In genomic region chr17:7234100-7235012, GRCh38 we compare ENCODE assay signal across 8 cellular contexts. TPM values are rescaled to one million over a fixed set of nuclear protein-coding genes. Genes with fewer than 3 reads are reported as not detected.
A peak's percentile ranks its signal among the peaks of the same experiment; 100 is the strongest.
DNase-seq lines count a peak whose midpoint lies in the region; ATAC-seq and TF ChIP-seq lines count a peak whose summit lies in the region.

TSS of gene DVL2 (minus strand) at chr17:7234517. CDS start at chr17:7234262, 255 bp downstream.

- no peak for TF ChIP-seq EP300 in esophagus muscularis mucosa (IDR thresholded peaks at IDR 0.05)

- H2AFZ ChIP-seq in KMS-11 (ENCODE audit: low read depth): no peak within 1 kb of the TSS

- H3K27ac ChIP-seq in KMS-11 (no peak within 1 kb of the TSS), esophagus muscularis mucosa (replicated peaks in 1 of 4) (peak within 1 kb of the TSS; percentile 86 to 97 (median 94))

- H3K4me1 ChIP-seq in KMS-11 (ENCODE audit: low read depth, poor library complexity, severe bottlenecking) (no peaks in the 10 kb centered on the region), esophagus muscularis mucosa (peaks cover 24 to 75% (median 64%) of the 10 kb centered on the region in 4 donors)

- WGBS in esophagus muscularis mucosa: under 1% methylated on average over 23 of the region's 74 CpGs

- DNase-seq in DMS 273 treated with DMSO at 0.1 percent for 48 hours (lab: John Stamatoyannopoulos, UW) (peak; percentile 86), RPMI7951 (ENCODE audit: low read depth) (peak; percentile 90), activated T-helper 1 cell treated with Interleukin-2 at 50 U/mL for 16 hours (ENCODE audit: low read depth) (peak; percentile 89), esophagus muscularis mucosa (ENCODE audit: extremely low spot score) (peak; percentile 99), myocyte (ENCODE audit: low read depth) (peak; percentile 96)
- peak; percentile 93 to 94 for DNase-seq in stimulated activated CD8-positive, alpha-beta memory T cell treated with anti-CD3 and anti-CD28 coated beads, Interleukin-7, amount 100 ng/mL, for 4 hours (ENCODE audit: low read depth in 2 of 2)

- no peak for TF ChIP-seq CTCF in KMS-11 (conservative IDR thresholded peaks at IDR 0.05; ENCODE audit: low read depth, low read length)
- no peak for TF ChIP-seq CTCF in esophagus muscularis mucosa (IDR thresholded peaks at IDR 0.05)

- peak; percentile 42 for ATAC-seq in GM21619 (IDR thresholded peaks at IDR 0.05; ENCODE audit: unreplicated experiment)

- H3K36me3 ChIP-seq in KMS-11 (ENCODE audit: insufficient read depth) (no peaks in the 10 kb centered on the region), esophagus muscularis mucosa (peaks cover 14 to 37% (median 32%) of the 10 kb centered on the region in 4 donors)

- H3K9ac ChIP-seq in KMS-11: peak within 1 kb of the TSS; percentile 15; the same call in 1 of the 2 replicates

- H3K4me3 ChIP-seq in KMS-11 (IDR thresholded peaks at IDR 0.05; ENCODE audit: insufficient read depth, low read depth, low read length) (no peak within 1 kb of the TSS), esophagus muscularis mucosa (peak within 1 kb of the TSS; percentile 74 to 97 (median 96))

- TF ChIP-seq POLR2A in esophagus muscularis mucosa (IDR thresholded peaks at IDR 0.05; ENCODE audit: low read depth): peak; percentile 45

- intact Hi-C loops in esophagus muscularis mucosa (cut with DNase I): no loop called here

- no peaks in the 10 kb centered on the region for H4K20me1 ChIP-seq in KMS-11 (ENCODE audit: insufficient read depth)

- H3K4me2 ChIP-seq in KMS-11: peak within 1 kb of the TSS; percentile 25; the same call in 1 of the 2 replicates

- no peaks in the 10 kb centered on the region for H3K79me2 ChIP-seq in KMS-11 (ENCODE audit: insufficient read depth, low read depth)

- H3K27me3 ChIP-seq in KMS-11 (ENCODE audit: insufficient read depth, low read depth) (no peaks in the 10 kb centered on the region), esophagus muscularis mucosa (no peaks in the 10 kb centered on the region)

- no peaks in the 10 kb centered on the region for H3K9me3 ChIP-seq in esophagus muscularis mucosa

RNA-seq across cellular contexts. Expression of gene DVL2, which starts in this region (rescaled TPM):
- 24.6 and 25.0 TPM in 2 replicates for total RNA-seq in RPMI7951 (2014; rRNA removed; shearing (Covaris generic))
- 10 to 100 TPM; 34.5 to 55.5 (median 43.7) TPM for total RNA-seq in esophagus muscularis mucosa
- total RNA-seq in myocyte: 71.0 and 80.5 TPM in 2 replicates
- 51.8 TPM for polyA plus RNA-seq in myocyte (2012)
